In genomic region chr12:111606651-111607232, GRCh38 we compare ENCODE assay signal across 23 cellular contexts.
"Had no signal": no experiment of that assay in that cellular context is flagged by ENCODE, and none has a peak within 500 bp of the region (broad histone marks: within the 10 kb centered on the region; RNA-seq: fewer than 3 reads in every experiment).

No MANE protein-coding gene starts in this region.

- H3K27ac ChIP-seq: brain microvascular endothelial cell, esophagus muscularis mucosa, gastrocnemius medialis, heart left ventricle, lower lobe of right lung, prostate gland, spleen, tibial artery had no signal

- H3K4me3 Mint-ChIP-seq: activated T-cell treated with anti-CD3 and anti-CD28 coated beads, Interleukin-2, amount 50 U/mL, for 24 hours; activated T-helper 17 cell treated with anti-CD3 and anti-CD28 coated beads, Interleukin-2, amount 50 U/mL, for 72 hours; naive thymus-derived CD8-positive, alpha-beta T cell; T-helper 1 cell treated with Interleukin-12 subunit alpha and Interleukin-12 subunit beta and Interleukin-4 antibody, amounts not matched to agents 30 μg/mL and 1 μg/mL, for 36 hours; WTC11 had no signal

- H3K27me3 Mint-ChIP-seq: activated T-cell treated with anti-CD3 and anti-CD28 coated beads, Interleukin-2, amount 50 U/mL, for 24 hours; activated T-helper 17 cell treated with anti-CD3 and anti-CD28 coated beads, Interleukin-2, amount 50 U/mL, for 72 hours had no signal

- H3K36me3 ChIP-seq: brain microvascular endothelial cell, esophagus muscularis mucosa, gastrocnemius medialis, heart left ventricle, lower lobe of right lung, prostate gland, spleen, tibial artery had no signal

- DNase-seq: activated CD4-positive, alpha-beta T cell treated with anti-CD3 and anti-CD28 coated beads, Interleukin-2, amount 50 U/mL, for 4 hours; activated CD8-positive, alpha-beta memory T cell treated with anti-CD3 and anti-CD28 coated beads for 24 hours; activated CD8-positive, alpha-beta memory T cell treated with anti-CD3 and anti-CD28 coated beads, Interleukin-2, amount 50 U/mL, for 4 hours; activated T-cell treated with anti-CD3 and anti-CD28 coated beads, Interleukin-2, amount 50 U/mL, for 24 hours; aorta; brain microvascular endothelial cell; central memory CD4-positive, alpha-beta T cell; gastrocnemius medialis; heart left ventricle; left colon; lower lobe of right lung; naive thymus-derived CD8-positive, alpha-beta T cell; stimulated activated CD4-positive, alpha-beta T cell treated with anti-CD3 and anti-CD28 coated beads, Interleukin-4, amount 100 ng/mL, for 24 hours; stimulated activated naive CD8-positive, alpha-beta T cell treated with anti-CD3 and anti-CD28 coated beads, Interleukin-15, Interleukin-2, amounts not matched to agents 100 U/mL and 50 U/mL, for 24 hours; T1000; tibial artery had no signal

- H3K27ac Mint-ChIP-seq: activated naive CD4-positive, alpha-beta T cell treated with anti-CD3 and anti-CD28 coated beads, Interleukin-2, amount 50 U/mL, for 72 hours; activated T-cell treated with anti-CD3 and anti-CD28 coated beads, Interleukin-2, amount 50 U/mL, for 24 hours; activated T-helper 17 cell treated with anti-CD3 and anti-CD28 coated beads, Interleukin-2, amount 50 U/mL, for 72 hours; naive thymus-derived CD8-positive, alpha-beta T cell; T-helper 1 cell treated with Interleukin-12 subunit alpha and Interleukin-12 subunit beta and Interleukin-4 antibody, amounts not matched to agents 30 μg/mL and 1 μg/mL, for 36 hours; WTC11 had no signal

- H3K27me3 ChIP-seq: brain microvascular endothelial cell, esophagus muscularis mucosa, gastrocnemius medialis, heart left ventricle, spleen, tibial artery had no signal

- H3K4me1 ChIP-seq: esophagus muscularis mucosa, gastrocnemius medialis, heart left ventricle, lower lobe of right lung, prostate gland, spleen, tibial artery had no signal

- H3K36me3 Mint-ChIP-seq: activated naive CD4-positive, alpha-beta T cell treated with anti-CD3 and anti-CD28 coated beads, Interleukin-2, amount 50 U/mL, for 72 hours; naive thymus-derived CD8-positive, alpha-beta T cell; WTC11 had no signal

- H3K4me1 Mint-ChIP-seq: activated T-helper 17 cell treated with anti-CD3 and anti-CD28 coated beads, Interleukin-2, amount 50 U/mL, for 72 hours; naive thymus-derived CD8-positive, alpha-beta T cell; WTC11 had no signal

- H3K9me3 ChIP-seq: esophagus muscularis mucosa, gastrocnemius medialis, heart left ventricle, lower lobe of right lung, prostate gland, spleen, tibial artery had no signal

- ATAC-seq: activated naive CD4-positive, alpha-beta T cell treated with anti-CD3 and anti-CD28 coated beads, Interleukin-2, amount 50 U/mL, for 72 hours; activated T-helper 17 cell treated with anti-CD3 and anti-CD28 coated beads, Interleukin-2, amount 50 U/mL, for 72 hours; gastrocnemius medialis; heart left ventricle; left colon; lower lobe of right lung; naive thymus-derived CD8-positive, alpha-beta T cell; stimulated activated naive CD8-positive, alpha-beta T cell treated with anti-CD3 and anti-CD28 coated beads, Interleukin-15, Interleukin-2, amounts not matched to agents 100 U/mL and 50 U/mL, for 24 hours had no signal

- H3K4me3 ChIP-seq: esophagus muscularis mucosa, gastrocnemius medialis, heart left ventricle, lower lobe of right lung, prostate gland, spleen, tibial artery had no signal

- H3K9me3 Mint-ChIP-seq: activated naive CD4-positive, alpha-beta T cell treated with anti-CD3 and anti-CD28 coated beads, Interleukin-2, amount 50 U/mL, for 72 hours; activated T-cell treated with anti-CD3 and anti-CD28 coated beads, Interleukin-2, amount 50 U/mL, for 24 hours; activated T-helper 17 cell treated with anti-CD3 and anti-CD28 coated beads, Interleukin-2, amount 50 U/mL, for 72 hours; naive thymus-derived CD8-positive, alpha-beta T cell; T-helper 1 cell treated with Interleukin-12 subunit alpha and Interleukin-12 subunit beta and Interleukin-4 antibody, amounts not matched to agents 30 μg/mL and 1 μg/mL, for 36 hours had no signal
